Comparison of ENCODE assay signal across 24 cellular contexts in the genomic region with DNA sequence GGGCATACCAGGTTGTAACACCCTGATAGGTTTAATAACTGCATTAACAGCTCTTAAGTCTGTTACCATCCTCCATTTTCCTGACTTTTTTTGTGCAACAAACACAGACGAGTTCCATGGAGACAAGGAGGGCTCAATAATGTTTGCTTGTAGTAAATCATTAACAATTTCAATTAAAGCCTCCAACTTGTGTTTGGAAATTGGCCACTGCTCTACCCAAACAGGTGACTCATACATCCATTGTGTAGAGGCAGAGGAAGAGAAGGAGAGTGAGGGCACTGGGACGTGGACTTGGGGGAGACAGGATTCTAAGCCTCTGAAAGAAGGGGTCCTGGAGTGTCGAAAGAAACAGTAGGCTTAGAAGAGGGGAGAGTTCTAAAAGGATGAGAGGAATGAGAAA.
"Had no signal": no experiment of that assay in that cellular context is flagged by ENCODE, and none has a peak within 500 bp of the region (broad histone marks: within the 10 kb centered on the region; RNA-seq: fewer than 3 reads in every experiment).

No MANE protein-coding gene starts in this region.

- FAIRE-seq: bronchial epithelial cell, small intestine had no signal

- DNase-seq: activated naive CD4-positive, alpha-beta T cell treated with Interleukin-2 at 50 U/mL for 16 hours; activated naive CD8-positive, alpha-beta T cell treated with anti-CD3 and anti-CD28 coated beads for 36 hours; activated T-cell treated with anti-CD3 and anti-CD28 coated beads, Interleukin-2, amount 50 U/mL, for 1 hour; cerebellar nuclear complex; head of caudate nucleus; islet precursor cell; left ventricle myocardium inferior; natural killer cell; small intestine; T1000; testis; trophoblast cell had no signal

- H3K27me3 ChIP-seq: gastroesophageal sphincter, neutrophil, testis, vagina had no signal

- H3K27ac Mint-ChIP-seq: activated naive CD8-positive, alpha-beta T cell treated with anti-CD3 and anti-CD28 coated beads for 36 hours; activated T-helper 17 cell treated with anti-CD3 and anti-CD28 coated beads, Interleukin-2, amount 50 U/mL, for 72 hours; mesothelial cell of epicardium; natural killer cell; stimulated activated memory B cell treated with anti-CD40 and anti-IgM and Interleukin-4, amounts not matched to agents 10 μg/mL and 1 μg/mL and 100 μg/mL, for 72 hours; T-helper 1 cell treated with Interleukin-12 subunit alpha and Interleukin-12 subunit beta and Interleukin-4 antibody, amounts not matched to agents 30 μg/mL and 1 μg/mL, for 36 hours; WTC11 had no signal

- H3K79me2 ChIP-seq: parathyroid adenoma had no signal

- H3K27ac ChIP-seq: coronary artery, gastroesophageal sphincter, left ventricle myocardium inferior, neutrophil, parathyroid adenoma, testis, vagina had no signal

- H3K4me3 ChIP-seq: coronary artery, gastroesophageal sphincter, left ventricle myocardium inferior, testis, vagina had no signal

- H3K4me3 Mint-ChIP-seq: activated naive CD8-positive, alpha-beta T cell treated with anti-CD3 and anti-CD28 coated beads for 36 hours; activated T-helper 17 cell treated with anti-CD3 and anti-CD28 coated beads, Interleukin-2, amount 50 U/mL, for 72 hours; mesothelial cell of epicardium; natural killer cell; stimulated activated memory B cell treated with anti-CD40 and anti-IgM and Interleukin-4, amounts not matched to agents 10 μg/mL and 1 μg/mL and 100 μg/mL, for 72 hours; T-helper 1 cell treated with Interleukin-12 subunit alpha and Interleukin-12 subunit beta and Interleukin-4 antibody, amounts not matched to agents 30 μg/mL and 1 μg/mL, for 36 hours; WTC11 had no signal

- H3K9ac ChIP-seq: parathyroid adenoma had no signal

- H3K36me3 ChIP-seq: gastroesophageal sphincter, left ventricle myocardium inferior, neutrophil, vagina had no signal

- H3K9me3 ChIP-seq: neutrophil, testis, vagina had no signal

- ATAC-seq: activated T-helper 17 cell treated with anti-CD3 and anti-CD28 coated beads, Interleukin-2, amount 50 U/mL, for 72 hours; gastroesophageal sphincter; natural killer cell; sciatic nerve; stimulated activated memory B cell treated with anti-CD40 and anti-IgM and Interleukin-4, amounts not matched to agents 10 μg/mL and 1 μg/mL and 100 μg/mL, for 72 hours; WTC11 had no signal

- H3K4me1 ChIP-seq: gastroesophageal sphincter, left ventricle myocardium inferior, parathyroid adenoma, testis, vagina had no signal

- H3K36me3 Mint-ChIP-seq: activated naive CD8-positive, alpha-beta T cell treated with anti-CD3 and anti-CD28 coated beads for 36 hours; stimulated activated memory B cell treated with anti-CD40 and anti-IgM and Interleukin-4, amounts not matched to agents 10 μg/mL and 1 μg/mL and 100 μg/mL, for 72 hours had no signal

- H2AFZ ChIP-seq: parathyroid adenoma had no signal

- H3K27me3 Mint-ChIP-seq: activated naive CD8-positive, alpha-beta T cell treated with anti-CD3 and anti-CD28 coated beads for 36 hours; activated T-helper 17 cell treated with anti-CD3 and anti-CD28 coated beads, Interleukin-2, amount 50 U/mL, for 72 hours; stimulated activated memory B cell treated with anti-CD40 and anti-IgM and Interleukin-4, amounts not matched to agents 10 μg/mL and 1 μg/mL and 100 μg/mL, for 72 hours had no signal

- H3K4me1 Mint-ChIP-seq: activated naive CD8-positive, alpha-beta T cell treated with anti-CD3 and anti-CD28 coated beads for 36 hours; activated T-helper 17 cell treated with anti-CD3 and anti-CD28 coated beads, Interleukin-2, amount 50 U/mL, for 72 hours; mesothelial cell of epicardium; natural killer cell; stimulated activated memory B cell treated with anti-CD40 and anti-IgM and Interleukin-4, amounts not matched to agents 10 μg/mL and 1 μg/mL and 100 μg/mL, for 72 hours; WTC11 had no signal
